10 cellular contexts compared by ENCODE assay signal in the genomic region with DNA sequence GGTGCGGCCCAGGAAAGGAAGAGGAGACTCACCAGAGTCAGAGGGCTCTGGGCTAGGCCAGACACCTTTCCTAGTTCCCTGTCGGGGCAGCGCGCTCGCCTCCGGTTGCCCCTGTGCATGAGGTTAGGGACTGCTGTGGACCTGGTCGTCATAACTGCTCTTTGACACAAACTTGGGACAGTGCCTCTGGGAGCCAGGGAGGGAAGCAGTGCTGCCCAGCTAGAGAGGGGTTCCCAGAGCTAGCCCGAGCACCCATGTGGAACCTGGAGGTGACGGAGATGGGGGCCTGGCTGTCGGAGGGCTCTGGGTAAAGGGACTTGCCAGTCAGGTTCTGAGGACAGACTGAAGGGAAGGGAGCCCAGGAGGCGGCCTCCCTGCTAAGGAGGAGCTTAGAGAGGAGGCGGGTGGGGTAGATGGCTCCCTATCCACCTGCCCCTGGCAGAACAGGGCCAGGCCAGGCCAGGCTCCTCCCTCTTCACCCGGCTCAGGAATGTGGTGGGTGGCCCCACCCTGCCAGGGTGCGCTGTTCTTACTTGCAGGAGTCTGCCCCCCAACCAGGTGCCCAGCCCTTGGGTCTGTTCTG. TPM values are rescaled to one million over a fixed set of nuclear protein-coding genes. Genes with fewer than 3 reads are reported as not detected.
DNase-seq lines count a peak whose midpoint lies in the region; ATAC-seq, FAIRE-seq and TF ChIP-seq lines count a peak whose summit lies in the region.
"Had no signal": no experiment of that assay in that cellular context is flagged by ENCODE, and none has a peak within 500 bp of the region (broad histone marks: within the 10 kb centered on the region; RNA-seq: fewer than 3 reads in every experiment).

No MANE protein-coding gene starts in this region.

- no peaks in the 10 kb centered on the region for H3K9me3 ChIP-seq in BLaER1
- H3K9me3 ChIP-seq in H1 (ENCODE audit: insufficient read depth in 2 of 2, low read depth in 1 of 2, low read length in 1 of 2) = no peaks in the 10 kb centered on the region
- no peaks in the 10 kb centered on the region for H3K9me3 ChIP-seq in mucosa of stomach (ENCODE audit: control insufficient read depth, low read length)
- H3K9me3 ChIP-seq in MG63 = no peaks in the 10 kb centered on the region

- peak overlapping the region in 3 of 4 donors; percentile 46 to 86 (median 73) for H3K4me3 Mint-ChIP-seq in IgD-negative memory B cell

- H3K4me3 ChIP-seq in BLaER1 (no peak overlapping the region), H1 (ENCODE audit: extremely low read depth in 1 of 4, insufficient read depth in 2 of 4, low read depth in 3 of 4, low read length in 4 of 4) (peak overlapping the region in 3 of 4 experiments; percentile 12 to 59 (median 32); a peak in 5 of 8 replicates), mucosa of stomach (ENCODE audit: low read length) (no peak overlapping the region), MG63 (no peak overlapping the region)

- TF ChIP-seq POLR2A in H1 (IDR thresholded peaks at IDR 0.05; ENCODE audit: control extremely low read depth in 1 of 2, low read depth in 2 of 2, low read length in 2 of 2) = no peak

- peaks cover 34% of the 10 kb centered on the region for H3K27me3 ChIP-seq in BLaER1
- H3K27me3 ChIP-seq in H1 (replicated peaks in 1 of 4; ENCODE audit: control insufficient read depth in 3 of 4, extremely low read depth in 1 of 4, insufficient read depth in 3 of 4, low read length in 3 of 4) = peaks cover 0 to 15% (median 9%) of the 10 kb centered on the region in 4 experiments; a peak in 3 of 7 replicates
- H3K27me3 ChIP-seq in mucosa of stomach (ENCODE audit: control insufficient read depth, insufficient read depth, low read length) = no peaks in the 10 kb centered on the region
- no peaks in the 10 kb centered on the region for H3K27me3 ChIP-seq in MG63

- H2BK120ac ChIP-seq in H1 (replicated peaks; ENCODE audit: low read depth, low read length) = no peak overlapping the region

- FAIRE-seq in H1 (lab: Jason Lieb, UNC) = no peak

- H3K23ac ChIP-seq in H1 (ENCODE audit: insufficient read length) = no peak overlapping the region

- H3K9ac ChIP-seq in BLaER1 = 0 out of 2 replicates have a peak overlapping the region, but pooled peaks have one; percentile 24
- no peak overlapping the region for H3K9ac ChIP-seq in H1 (replicated peaks in 1 of 4; ENCODE audit: extremely low read depth in 1 of 4, low read depth in 3 of 4, low read length in 3 of 4)
- H3K9ac ChIP-seq in mucosa of stomach (ENCODE audit: low read length) = peak overlapping the region; percentile 53

- 64% methylated on average over 14 of the region's 14 CpGs; no CpG with 5 or more reads in 1 of the 2 experiments for WGBS in H1 (ENCODE audit: extremely low coverage in 1 of 2, insufficient coverage in 1 of 2, insufficient read length in 1 of 2, insufficient replicate concordance in 2 of 2, low coverage in 1 of 2, low lambda C conversion rate in 2 of 2, missing lambda C conversion rate in 1 of 2), 2 experiments

- no peak for TF ChIP-seq RAD21 in H1 (IDR thresholded peaks at IDR 0.05 in 1 of 2, conservative IDR thresholded peaks at IDR 0.05 in 1 of 2; ENCODE audit: low read depth in 2 of 2, low read length in 2 of 2)

- no peak overlapping the region for H3K14ac ChIP-seq in H1 (ENCODE audit: insufficient read length)

- H2BK5ac ChIP-seq in H1 (ENCODE audit: low read depth, low read length) = no peak overlapping the region

- peaks cover 44% of the 10 kb centered on the region for H3K4me1 ChIP-seq in BLaER1
- H3K4me1 ChIP-seq in H1 (replicated peaks in 1 of 4; ENCODE audit: control insufficient read depth in 3 of 4, insufficient read depth in 4 of 4, low read length in 3 of 4) = peaks cover 0 to 23% (median 15%) of the 10 kb centered on the region in 4 experiments; a peak in 6 of 7 replicates
- peaks cover 39% of the 10 kb centered on the region for H3K4me1 ChIP-seq in mucosa of stomach (ENCODE audit: control insufficient read depth, insufficient read depth, low read length)

- H3K4me1 Mint-ChIP-seq in IgD-negative memory B cell = peaks cover 0 to 3% (median 2%) of the 10 kb centered on the region in 3 donors

- H4K20me1 ChIP-seq in BLaER1 (peaks cover 100% of the 10 kb centered on the region), H1 (replicated peaks in 1 of 2; ENCODE audit: control insufficient read depth in 1 of 2, insufficient read depth in 2 of 2, low read length in 2 of 2) (peaks cover 44 to 55% of the 10 kb centered on the region in 2 experiments)

- H3K79me2 ChIP-seq in H1 (ENCODE audit: control insufficient read depth in 1 of 2, insufficient read depth in 2 of 2, low read length in 2 of 2) = peaks cover 0 to 16% of the 10 kb centered on the region in 2 experiments; a peak in 2 of 4 replicates

- no peak overlapping the region for H2BK15ac ChIP-seq in H1 (ENCODE audit: low read length)

- CTCF ChIA-PET in H1 (lab: Charles Lee; ENCODE audit: partially characterized antibody) = interaction anchor here (0.6 to 22.4 kb wide), 18 partner anchors 8 to 130 kb away, joined by 3 to 448 read pairs (median 4); a partner anchor contains a TSS

- peaks cover 15% of the 10 kb centered on the region for H3K27me3 Mint-ChIP-seq in IgD-negative memory B cell

- no peak for TF ChIP-seq CTCF in H1 (IDR thresholded peaks at IDR 0.05; ENCODE audit: control extremely low read depth in 1 of 3, insufficient read depth in 1 of 3, low read depth in 1 of 3, low read length in 3 of 3)

- ATAC-seq in GM21825 (IDR thresholded peaks at IDR 0.05; ENCODE audit: unreplicated experiment) (no peak), GM21737 (IDR thresholded peaks at IDR 0.05; ENCODE audit: unreplicated experiment) (no peak)

- H4K91ac ChIP-seq in H1 (replicated peaks; ENCODE audit: insufficient read length, low read length) = no peak overlapping the region

- no peak overlapping the region for H3K27ac Mint-ChIP-seq in IgD-negative memory B cell

- H3K79me1 ChIP-seq in H1 (ENCODE audit: low read depth, low read length) = peaks cover 5% of the 10 kb centered on the region

- peak overlapping the region; percentile 72; the same call in 1 of the 2 replicates for H4K8ac ChIP-seq in H1 (ENCODE audit: extremely low read depth, insufficient read depth, low read length)

- no peak overlapping the region for H3K56ac ChIP-seq in H1 (replicated peaks; ENCODE audit: insufficient read length, low read depth, low read length)

- no peak overlapping the region for H2BK12ac ChIP-seq in H1 (ENCODE audit: low read depth, low read length)

- no peak overlapping the region for H3K18ac ChIP-seq in H1 (ENCODE audit: extremely low read depth, low read length)

- H2AK5ac ChIP-seq in H1 (ENCODE audit: low read depth, low read length) = no peak overlapping the region

- peaks cover 7% of the 10 kb centered on the region for H3K23me2 ChIP-seq in H1 (ENCODE audit: low read depth, low read length)

- no peak overlapping the region for H2BK20ac ChIP-seq in H1 (ENCODE audit: low read length)

- H3K27ac ChIP-seq in BLaER1 (no peak overlapping the region), H1 (ENCODE audit: low read depth, low read length) (no peak overlapping the region)

- no peaks in the 10 kb centered on the region for H3K9me3 Mint-ChIP-seq in IgD-negative memory B cell

- POLR2A ChIA-PET in H1 (lab: Charles Lee; ENCODE audit: partially characterized antibody) = interaction anchor here (0.6 to 2.7 kb wide), 8 partner anchors 8 to 111 kb away, joined by 3 to 9 read pairs (median 4); a partner anchor contains a TSS

- H3K4ac ChIP-seq in H1 (replicated peaks; ENCODE audit: insufficient read length, low read depth, low read length) = no peak overlapping the region

- H3K36me3 ChIP-seq in BLaER1 (peaks cover 59% of the 10 kb centered on the region), H1 (ENCODE audit: control insufficient read depth in 2 of 4, insufficient read depth in 4 of 4, low read length in 3 of 4) (peaks cover 0 to 18% (median 4%) of the 10 kb centered on the region in 4 experiments; a peak in 2 of 8 replicates), mucosa of stomach (ENCODE audit: control insufficient read depth, insufficient read depth, low read length) (no peaks in the 10 kb centered on the region), MG63 (peaks cover 3% of the 10 kb centered on the region)

- no peak for TF ChIP-seq EP300 in H1 (IDR thresholded peaks at IDR 0.05; ENCODE audit: borderline replicate concordance in 1 of 2, low read depth in 2 of 2, low read length in 2 of 2)

- no peak overlapping the region for H4K5ac ChIP-seq in H1 (ENCODE audit: insufficient read length, low read depth, low read length)

- no peak for DNase-seq in H1 (ENCODE audit: low read depth in 1 of 2, low spot score in 2 of 2)
- DNase-seq in MG63 = no peak
- no peak for DNase-seq in AG08395 (ENCODE audit: low spot score)
- DNase-seq: GOT3, MV-4-11 had no signal

- H3K4me2 ChIP-seq in BLaER1 (0 out of 2 replicates have a peak overlapping the region, but pooled peaks have one; percentile 12), H1 (ENCODE audit: insufficient read depth in 1 of 2, low read depth in 2 of 2, low read length in 2 of 2) (peak overlapping the region; percentile 55 to 70)

- H3K36me3 Mint-ChIP-seq in IgD-negative memory B cell = peaks cover 5% of the 10 kb centered on the region

- no peak overlapping the region for H2AFZ ChIP-seq in H1 (ENCODE audit: low read length)

RNA-seq across cellular contexts. Expression of a gene that starts 29.7 kb away (rescaled TPM):
- polyA plus RNA-seq in IgD-negative memory B cell = 3.5 TPM
- 66.4 and 68.1 TPM in 2 replicates for total RNA-seq in H1 (2021; fragmentation: NEBNext Ultra II Directional; extraction: Animal tissue kit (Norgen Biotek cat#: 25700))
- polyA plus RNA-seq in H1 (2011; rRNA removed) = 120 and 194 TPM in 2 replicates
- polyA plus RNA-seq in H1 (2011; cell fraction: cytosol; rRNA removed) = 90.4 TPM
- 258 TPM for polyA plus RNA-seq in H1 (2011; cell fraction: nucleus; rRNA removed)
- 70.1 to 77.1 TPM (median 74.6 TPM) in 4 replicates for polyA plus RNA-seq in H1 (2012, experiment 1 of 2)
- polyA plus RNA-seq in H1 (2012, experiment 2 of 2) = 48.0 TPM
- 33.4 TPM for polyA plus RNA-seq in H1 (2013, experiment 1 of 2)
- 33.2 TPM for polyA plus RNA-seq in H1 (2013, experiment 2 of 2)
- polyA minus RNA-seq in H1 (2011; rRNA and poly(A)+ RNA removed) = 27.8 and 33.8 TPM in 2 replicates
- polyA minus RNA-seq in H1 (2011; cell fraction: cytosol; rRNA and poly(A)+ RNA removed) = 47.5 TPM
- polyA minus RNA-seq in H1 (2011; cell fraction: nucleus; rRNA and poly(A)+ RNA removed) = 71.5 TPM
- 22.5 and 35.1 TPM in 2 replicates for total RNA-seq in MG63 (2014; rRNA removed; shearing (Covaris generic); ENCODE audit: low replicate concordance)

RNA-seq across cellular contexts. Expression of a gene that starts 32.6 kb away (rescaled TPM):
- polyA plus RNA-seq in IgD-negative memory B cell (72.6 TPM), H1 (2011; rRNA removed) (56.2 and 85.7 TPM in 2 replicates)
- 41.4 and 48.7 TPM in 2 replicates for total RNA-seq in H1 (2021; fragmentation: NEBNext Ultra II Directional; extraction: Animal tissue kit (Norgen Biotek cat#: 25700))
- 38.5 TPM for polyA plus RNA-seq in H1 (2011; cell fraction: cytosol; rRNA removed)
- polyA plus RNA-seq in H1 (2011; cell fraction: nucleus; rRNA removed) = 77.0 TPM
- polyA plus RNA-seq in H1 (2012, experiment 1 of 2) = 23.7 to 47.4 TPM (median 42.5 TPM) in 4 replicates
- polyA plus RNA-seq in H1 (2012, experiment 2 of 2) = 45.8 TPM
- 69.9 TPM for polyA plus RNA-seq in H1 (2013, experiment 1 of 2)
- polyA plus RNA-seq in H1 (2013, experiment 2 of 2) = 77.4 TPM
- polyA minus RNA-seq in H1 (2011; rRNA and poly(A)+ RNA removed) = 6.5 and 7.1 TPM in 2 replicates
- 18.8 TPM for polyA minus RNA-seq in H1 (2011; cell fraction: cytosol; rRNA and poly(A)+ RNA removed)
- polyA minus RNA-seq in H1 (2011; cell fraction: nucleus; rRNA and poly(A)+ RNA removed) = 14.7 TPM
- 5.2 and 32.9 TPM in 2 replicates for total RNA-seq in MG63 (2014; rRNA removed; shearing (Covaris generic); ENCODE audit: low replicate concordance)

RNA-seq across cellular contexts. Expression of a gene that starts 35.3 kb away (rescaled TPM):
- polyA plus RNA-seq in IgD-negative memory B cell (55.4 TPM), H1 (2011; rRNA removed) (84.0 and 116 TPM in 2 replicates)
- total RNA-seq in H1 (2021; fragmentation: NEBNext Ultra II Directional; extraction: Animal tissue kit (Norgen Biotek cat#: 25700)) = 39.4 and 43.8 TPM in 2 replicates
- 87.9 TPM for polyA plus RNA-seq in H1 (2011; cell fraction: cytosol; rRNA removed)
- 383 TPM for polyA plus RNA-seq in H1 (2011; cell fraction: nucleus; rRNA removed)
- 34.8 to 66.7 TPM (median 56.9 TPM) in 4 replicates for polyA plus RNA-seq in H1 (2012, experiment 1 of 2)
- 59.3 TPM for polyA plus RNA-seq in H1 (2012, experiment 2 of 2)
- polyA plus RNA-seq in H1 (2013, experiment 1 of 2) = 53.6 TPM
- 45.8 TPM for polyA plus RNA-seq in H1 (2013, experiment 2 of 2)
- polyA minus RNA-seq in H1 (2011; rRNA and poly(A)+ RNA removed) = 28.6 and 30.4 TPM in 2 replicates
- polyA minus RNA-seq in H1 (2011; cell fraction: cytosol; rRNA and poly(A)+ RNA removed) = 25.5 TPM
- 71.3 TPM for polyA minus RNA-seq in H1 (2011; cell fraction: nucleus; rRNA and poly(A)+ RNA removed)
- total RNA-seq in MG63 (2014; rRNA removed; shearing (Covaris generic); ENCODE audit: low replicate concordance) = 47.5 and 71.5 TPM in 2 replicates

RNA-seq across cellular contexts. Expression of a gene that starts 51.6 kb away (rescaled TPM):
- polyA plus RNA-seq in IgD-negative memory B cell (not detected), H1 (2011; rRNA removed) (not detected in 2 replicates)
- not detected in 2 replicates for total RNA-seq in H1 (2021; fragmentation: NEBNext Ultra II Directional; extraction: Animal tissue kit (Norgen Biotek cat#: 25700))
- 0.06 TPM for polyA plus RNA-seq in H1 (2011; cell fraction: cytosol; rRNA removed)
- polyA plus RNA-seq in H1 (2011; cell fraction: nucleus; rRNA removed) = 0.20 TPM
- polyA plus RNA-seq in H1 (2012, experiment 1 of 2) = 0.23 to 0.32 TPM in 2 of 4 replicates, not detected in the others
- not detected for polyA plus RNA-seq in H1 (2012, experiment 2 of 2)
- polyA plus RNA-seq in H1 (2013, experiment 1 of 2) = not detected
- polyA plus RNA-seq in H1 (2013, experiment 2 of 2) = 0.09 TPM
- not detected in 2 replicates for polyA minus RNA-seq in H1 (2011; rRNA and poly(A)+ RNA removed)
- not detected for polyA minus RNA-seq in H1 (2011; cell fraction: cytosol; rRNA and poly(A)+ RNA removed)
- polyA minus RNA-seq in H1 (2011; cell fraction: nucleus; rRNA and poly(A)+ RNA removed) = 1.00 TPM
- total RNA-seq in MG63 (2014; rRNA removed; shearing (Covaris generic); ENCODE audit: low replicate concordance) = not detected in 2 replicates

RNA-seq across cellular contexts. Expression of a gene that starts 56.5 kb away (rescaled TPM):
- polyA plus RNA-seq in IgD-negative memory B cell = 17.8 TPM
- total RNA-seq in H1 (2021; fragmentation: NEBNext Ultra II Directional; extraction: Animal tissue kit (Norgen Biotek cat#: 25700)) = 147 and 148 TPM in 2 replicates
- 72.6 and 105 TPM in 2 replicates for polyA plus RNA-seq in H1 (2011; rRNA removed)
- 64.0 TPM for polyA plus RNA-seq in H1 (2011; cell fraction: cytosol; rRNA removed)
- polyA plus RNA-seq in H1 (2011; cell fraction: nucleus; rRNA removed) = 293 TPM
- polyA plus RNA-seq in H1 (2012, experiment 1 of 2) = 60.3 to 144 TPM (median 135 TPM) in 4 replicates
- 178 TPM for polyA plus RNA-seq in H1 (2012, experiment 2 of 2)
- 120 TPM for polyA plus RNA-seq in H1 (2013, experiment 1 of 2)
- polyA plus RNA-seq in H1 (2013, experiment 2 of 2) = 123 TPM
- 42.9 and 53.5 TPM in 2 replicates for polyA minus RNA-seq in H1 (2011; rRNA and poly(A)+ RNA removed)
- 63.4 TPM for polyA minus RNA-seq in H1 (2011; cell fraction: cytosol; rRNA and poly(A)+ RNA removed)
- polyA minus RNA-seq in H1 (2011; cell fraction: nucleus; rRNA and poly(A)+ RNA removed) = 68.4 TPM
- 38.6 and 81.5 TPM in 2 replicates for total RNA-seq in MG63 (2014; rRNA removed; shearing (Covaris generic); ENCODE audit: low replicate concordance)

Comparison
In these comparisons a context has a peak if more than half of its experiments do, and no peak if none do; other contexts are left out.
1. H3K4me3 ChIP-seq: peak in H1 (3 of 4); none in BLaER1 (single experiment), mucosa of stomach (single experiment) and MG63 (single experiment).
2. H3K9ac ChIP-seq: peak in BLaER1 (single experiment) and mucosa of stomach (single experiment); none in H1 (0 of 4).